Comparison of ENCODE assay signal across 23 cellular contexts in the genomic region with DNA sequence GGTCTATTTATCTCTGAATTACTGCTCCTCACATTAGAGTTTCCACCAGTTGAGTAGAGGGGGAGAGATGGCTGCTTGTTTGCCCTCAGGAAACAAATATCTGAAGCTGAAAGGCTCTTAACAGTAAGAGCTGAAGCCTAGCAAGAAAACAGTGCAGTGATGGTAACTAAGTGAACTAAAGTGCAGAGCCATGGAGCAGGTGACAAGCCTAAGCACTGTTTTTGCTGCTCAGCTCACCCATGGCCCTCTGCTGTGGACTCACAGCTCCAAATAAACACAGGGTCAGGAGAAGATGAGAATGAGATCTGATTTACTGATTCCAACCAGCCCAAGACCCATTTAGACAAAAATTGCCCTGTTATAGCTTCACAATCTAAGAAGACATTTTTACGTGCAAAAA.
DNase-seq lines count a peak whose midpoint lies in the region; ATAC-seq and TF ChIP-seq lines count a peak whose summit lies in the region.
"Had no signal": no experiment of that assay in that cellular context is flagged by ENCODE, and none has a peak within 500 bp of the region (broad histone marks: within the 10 kb centered on the region; RNA-seq: fewer than 3 reads in every experiment).

No MANE protein-coding gene starts in this region.

- H3K27ac ChIP-seq in foreskin keratinocyte, result peak overlapping the region; percentile 2
- H3K27ac ChIP-seq in urinary bladder (ENCODE audit: low read depth), result peak overlapping the region; percentile 16
- no peak overlapping the region for H3K27ac ChIP-seq in effector memory CD4-positive, alpha-beta T cell (ENCODE audit: insufficient read depth, low read length, poor library complexity, severe bottlenecking)
- no peak overlapping the region for H3K27ac ChIP-seq in MM.1S (ENCODE audit: low read length)
- H3K27ac ChIP-seq: brain microvascular endothelial cell, dorsolateral prefrontal cortex, gastroesophageal sphincter, parathyroid adenoma, SJCRH30, skin epidermis had no signal

- no peak overlapping the region for H2AFZ ChIP-seq in MM.1S (ENCODE audit: low read length)
- H2AFZ ChIP-seq: parathyroid adenoma had no signal

- H3K27me3 ChIP-seq in foreskin keratinocyte (no peaks in the 10 kb centered on the region), MM.1S (replicated peaks; ENCODE audit: insufficient read depth, low read length) (no peaks in the 10 kb centered on the region)
- H3K27me3 ChIP-seq in effector memory CD4-positive, alpha-beta T cell (replicated peaks; ENCODE audit: control insufficient read depth, insufficient read depth, low read length, poor library complexity, severe bottlenecking), result no peaks in the 10 kb centered on the region
- H3K27me3 ChIP-seq: brain microvascular endothelial cell, gastroesophageal sphincter, MG63 had no signal

- ATAC-seq in foreskin keratinocyte, result peak; percentile 24
- ATAC-seq: gastroesophageal sphincter, T-cell had no signal

- no peaks in the 10 kb centered on the region for H3K9me3 ChIP-seq in effector memory CD4-positive, alpha-beta T cell (ENCODE audit: control insufficient read depth, low read length)
- no peaks in the 10 kb centered on the region for H3K9me3 ChIP-seq in MM.1S (replicated peaks; ENCODE audit: insufficient read depth, low read length)
- H3K9me3 ChIP-seq: gastroesophageal sphincter, SJCRH30 had no signal

- TF ChIP-seq CTCF in foreskin keratinocyte (conservative IDR thresholded peaks at IDR 0.05) (no peak), MM.1S (IDR thresholded peaks at IDR 0.05; ENCODE audit: low read length) (no peak)

- H3K4me2 ChIP-seq in MM.1S (ENCODE audit: low read depth, low read length), result no peak overlapping the region

- no peaks in the 10 kb centered on the region for H3K9me2 ChIP-seq in MM.1S (replicated peaks; ENCODE audit: insufficient read depth, low read length)

- no peak overlapping the region for H3K9ac ChIP-seq in MM.1S (ENCODE audit: low read length)
- H3K9ac ChIP-seq: parathyroid adenoma had no signal

- H3F3A ChIP-seq in MM.1S (ENCODE audit: insufficient read depth, low read length), result no peaks in the 10 kb centered on the region

- no peaks in the 10 kb centered on the region for H4K20me1 ChIP-seq in MM.1S (ENCODE audit: insufficient read depth, low read length)

- peak; percentile 6 for DNase-seq in NCI-H146 (lab: John Stamatoyannopoulos, UW)
- DNase-seq in NCI-H146 treated with DMSO at 0.1 percent for 48 hours (lab: John Stamatoyannopoulos, UW; ENCODE audit: unreplicated experiment), result no peak
- peak; percentile 55 for DNase-seq in NCI-H69 (lab: John Stamatoyannopoulos, UW)
- DNase-seq in foreskin keratinocyte, result no peak
- DNase-seq in kidney glomerular epithelial cell (lab: John Stamatoyannopoulos, UW), result no peak
- DNase-seq in effector memory CD4-positive, alpha-beta T cell, result no peak
- DNase-seq in MM.1S, result no peak
- DNase-seq: activated CD4-positive, alpha-beta T cell treated with anti-CD3 and anti-CD28 coated beads, Interleukin-2, amount 10 ng/mL, durations not matched to agents 7 days and 5 days; amygdala; brain microvascular endothelial cell; CD4-positive, CD25-positive, alpha-beta regulatory T cell; cerebellar nuclear complex; dorsolateral prefrontal cortex; KG1; MG63; NCI-H1105 treated with DMSO at 0.1 percent for 48 hours; SJCRH30; stimulated activated naive CD4-positive, alpha-beta T cell; T-cell had no signal

- H3K4me3 ChIP-seq in urinary bladder (ENCODE audit: low read depth, low read length) (no peak overlapping the region), MM.1S (ENCODE audit: low read length) (no peak overlapping the region)
- no peak overlapping the region for H3K4me3 ChIP-seq in effector memory CD4-positive, alpha-beta T cell (ENCODE audit: insufficient read depth, low read depth, low read length, poor library complexity, severe bottlenecking)
- H3K4me3 ChIP-seq: dorsolateral prefrontal cortex, gastroesophageal sphincter, MG63, SJCRH30, skin epidermis had no signal

- H3K4me1 ChIP-seq in foreskin keratinocyte, result peaks cover 13% of the 10 kb centered on the region
- H3K4me1 ChIP-seq in urinary bladder (ENCODE audit: insufficient read depth), result no peaks in the 10 kb centered on the region
- no peaks in the 10 kb centered on the region for H3K4me1 ChIP-seq in effector memory CD4-positive, alpha-beta T cell (ENCODE audit: control insufficient read depth, insufficient read depth, low read length, poor library complexity, severe bottlenecking)
- no peaks in the 10 kb centered on the region for H3K4me1 ChIP-seq in MM.1S (ENCODE audit: low read length)
- H3K4me1 ChIP-seq: parathyroid adenoma, SJCRH30 had no signal

- no peaks in the 10 kb centered on the region for H3K79me2 ChIP-seq in MM.1S (ENCODE audit: low read length)
- H3K79me2 ChIP-seq: parathyroid adenoma had no signal

- WGBS in urinary bladder, result 70% methylated on average over 1 of the region's 1 CpG

- H3K36me3 ChIP-seq in urinary bladder (ENCODE audit: insufficient read depth) (no peaks in the 10 kb centered on the region), MM.1S (replicated peaks; ENCODE audit: insufficient read depth, low read length) (no peaks in the 10 kb centered on the region)
- no peaks in the 10 kb centered on the region for H3K36me3 ChIP-seq in effector memory CD4-positive, alpha-beta T cell (ENCODE audit: control insufficient read depth, insufficient read depth, low read length)
- H3K36me3 ChIP-seq: brain microvascular endothelial cell, gastroesophageal sphincter, MG63, SJCRH30 had no signal

Comparison
In these comparisons a context has a peak if more than half of its experiments do, and no peak if none do; other contexts are left out.
1. DNase-seq: peak in NCI-H146 (single experiment) and NCI-H69 (single experiment); none in NCI-H146 treated with DMSO at 0.1 percent for 48 hours (single experiment), foreskin keratinocyte (0 of 2), kidney glomerular epithelial cell (single experiment), effector memory CD4-positive, alpha-beta T cell (0 of 3) and MM.1S (single experiment).
2. H3K27ac ChIP-seq: peak in foreskin keratinocyte (single experiment) and urinary bladder (single experiment); none in effector memory CD4-positive, alpha-beta T cell (single experiment) and MM.1S (single experiment).